8 cellular contexts compared by ENCODE assay signal in the genomic region with DNA sequence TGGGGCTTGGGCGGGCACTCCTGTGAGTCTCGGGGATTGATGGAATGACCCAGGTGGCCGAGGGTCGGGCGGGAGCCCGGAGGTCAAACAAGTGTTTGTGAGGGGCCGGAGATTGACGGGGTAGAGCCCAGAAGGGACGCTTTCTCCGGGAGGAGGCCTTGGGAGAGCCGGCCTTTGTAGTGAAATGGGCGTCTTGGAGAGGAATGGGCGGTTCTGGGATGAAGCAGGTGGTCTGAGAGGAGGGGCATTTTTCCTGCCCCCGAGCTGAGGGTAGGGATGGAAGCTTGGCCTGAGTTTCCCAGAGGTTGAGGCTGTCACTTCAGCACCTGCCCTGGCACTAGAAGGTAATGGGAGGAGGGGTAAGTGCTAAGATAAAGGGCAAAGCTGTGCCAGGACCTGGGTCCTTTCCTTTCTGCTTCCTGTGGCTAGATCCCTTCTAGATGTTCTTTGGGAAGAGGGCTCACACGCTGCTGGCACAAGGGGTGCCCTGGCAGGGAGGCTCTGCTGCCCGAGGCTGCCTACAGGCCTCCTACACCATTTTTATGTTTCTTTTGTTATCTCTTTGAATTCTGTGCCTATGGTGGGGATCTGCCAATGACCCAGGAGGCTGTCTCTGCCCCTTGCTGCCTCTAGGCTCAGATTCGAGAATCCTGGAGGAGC. TPM values are rescaled to one million over a fixed set of nuclear protein-coding genes. Genes with fewer than 3 reads are reported as not detected.
DNase-seq lines count a peak whose midpoint lies in the region; ATAC-seq and TF ChIP-seq lines count a peak whose summit lies in the region.

No MANE protein-coding gene starts in this region.

- POLR2A ChIA-PET in CD4-positive, alpha-beta T cell (lab: Charles Lee) = no interaction called here

- CTCF ChIA-PET in CD4-positive, alpha-beta T cell (lab: Charles Lee) = no interaction called here

- H3K36me3 Mint-ChIP-seq in CD4-positive, alpha-beta T cell (ENCODE audit: low read depth) = no peaks in the 10 kb centered on the region
- H3K36me3 Mint-ChIP-seq in endothelial cell (ENCODE audit: low read depth, unreplicated experiment) (no peaks in the 10 kb centered on the region), osteocyte (ENCODE audit: unreplicated experiment) (no peaks in the 10 kb centered on the region)

- H3K27ac Mint-ChIP-seq in CD4-positive, alpha-beta T cell = no peak overlapping the region
- H3K27ac Mint-ChIP-seq in endothelial cell (ENCODE audit: unreplicated experiment) (no peak overlapping the region), osteocyte (ENCODE audit: unreplicated experiment) (no peak overlapping the region)

- TF ChIP-seq CTCF in CD4-positive, alpha-beta T cell (IDR thresholded peaks at IDR 0.05) = no peak
- TF ChIP-seq CTCF in endothelial cell (IDR thresholded peaks at IDR 0.05; ENCODE audit: unreplicated experiment) = no peak
- TF ChIP-seq CTCF in osteocyte (IDR thresholded peaks at IDR 0.05) = no peak

- H3K9me3 ChIP-seq in CD4-positive, alpha-beta T cell (ENCODE audit: control insufficient read depth, low read length) = no peaks in the 10 kb centered on the region

- intact Hi-C loops in CD4-positive, alpha-beta T cell (cut with DNase I, micrococcal nuclease) = no loop called here

- ATAC-seq in CD4-positive, alpha-beta T cell (ENCODE audit: poor library complexity) = no peak
- ATAC-seq in HG03097 (IDR thresholded peaks at IDR 0.05; ENCODE audit: low FRiP score, unreplicated experiment) (no peak), HG03378 (IDR thresholded peaks at IDR 0.05; ENCODE audit: unreplicated experiment) (no peak)

- peaks cover 51% of the 10 kb centered on the region for H3K27me3 Mint-ChIP-seq in CD4-positive, alpha-beta T cell
- H3K27me3 Mint-ChIP-seq in endothelial cell (ENCODE audit: unreplicated experiment) = peaks cover 22% of the 10 kb centered on the region
- peaks cover 11% of the 10 kb centered on the region for H3K27me3 Mint-ChIP-seq in osteocyte (ENCODE audit: unreplicated experiment)

- H3K4me1 Mint-ChIP-seq in CD4-positive, alpha-beta T cell (ENCODE audit: low read depth) = peaks cover 6% of the 10 kb centered on the region
- H3K4me1 Mint-ChIP-seq in endothelial cell (ENCODE audit: unreplicated experiment) (peaks cover 6% of the 10 kb centered on the region), osteocyte (ENCODE audit: unreplicated experiment) (peaks cover 12% of the 10 kb centered on the region)

- no peaks in the 10 kb centered on the region for H3K9me3 Mint-ChIP-seq in CD4-positive, alpha-beta T cell
- H3K9me3 Mint-ChIP-seq in endothelial cell (ENCODE audit: unreplicated experiment) (no peaks in the 10 kb centered on the region), osteocyte (ENCODE audit: unreplicated experiment) (no peaks in the 10 kb centered on the region)

- peaks cover 32% of the 10 kb centered on the region for H3K27me3 ChIP-seq in CD4-positive, alpha-beta T cell (ENCODE audit: control insufficient read depth, insufficient read depth, low read length)

- peak overlapping the region; percentile 79 for H3K4me3 Mint-ChIP-seq in CD4-positive, alpha-beta T cell
- peak overlapping the region; percentile 80 for H3K4me3 Mint-ChIP-seq in endothelial cell (ENCODE audit: unreplicated experiment)
- H3K4me3 Mint-ChIP-seq in osteocyte (ENCODE audit: unreplicated experiment) = peak overlapping the region; percentile 66

- no peak overlapping the region for H3K27ac ChIP-seq in CD4-positive, alpha-beta T cell (ENCODE audit: low read depth, low read length)

- DNase-seq in CD4-positive, alpha-beta T cell = no peak
- peak; percentile 42 for DNase-seq in NCI-H1105 treated with DMSO at 0.1 percent for 48 hours (lab: John Stamatoyannopoulos, UW)
- no peak for DNase-seq in endothelial cell (ENCODE audit: low spot score)
- no peak for DNase-seq in osteocyte (ENCODE audit: extremely low spot score, unreplicated experiment)
- no peak for DNase-seq in middle frontal gyrus (ENCODE audit: extremely low spot score, low spot score)
- DNase-seq in DMS153 treated with DMSO at 0.1 percent for 48 hours (lab: John Stamatoyannopoulos, UW; ENCODE audit: unreplicated experiment) = no peak

RNA-seq across cellular contexts. Expression of gene NDUFS5, which starts 56.1 kb away (rescaled TPM):
- total RNA-seq in CD4-positive, alpha-beta T cell = 100 to 1,000 TPM; 153 to 156 TPM
- total RNA-seq in endothelial cell (ENCODE audit: unreplicated experiment) (200 TPM), osteocyte (146 and 157 TPM in 2 replicates)
